Comparison of ENCODE assay signal across 19 cellular contexts in the genomic region with DNA sequence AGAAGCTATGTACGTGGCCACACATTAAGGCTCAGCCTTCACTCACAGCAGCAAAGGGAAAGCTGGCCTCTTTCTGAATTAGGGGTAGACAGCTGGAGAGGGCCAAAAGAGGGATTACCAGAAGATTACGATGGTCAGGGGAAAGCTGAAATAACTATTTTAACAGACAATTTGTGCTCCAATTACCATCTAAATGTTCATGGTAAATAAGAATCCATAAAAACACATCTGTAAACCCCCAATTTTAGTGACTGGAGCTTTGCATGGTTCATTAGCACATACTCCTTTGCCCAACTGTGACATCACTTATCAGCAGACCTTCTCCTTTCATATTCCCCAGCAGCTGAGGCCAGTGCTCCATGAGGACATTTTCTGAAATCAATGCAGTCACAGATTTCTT.
"Had no signal": no experiment of that assay in that cellular context is flagged by ENCODE, and none has a peak within 500 bp of the region (broad histone marks: within the 10 kb centered on the region; RNA-seq: fewer than 3 reads in every experiment).

No MANE protein-coding gene starts in this region.

- H3K27me3 ChIP-seq: brain microvascular endothelial cell, esophagus squamous epithelium, heart left ventricle, upper lobe of right lung had no signal

- H3K4me3 ChIP-seq: coronary artery, esophagus squamous epithelium, heart left ventricle, lung, upper lobe of right lung had no signal

- H3K36me3 ChIP-seq: brain microvascular endothelial cell, esophagus squamous epithelium, heart left ventricle, upper lobe of right lung had no signal

- H3K4me1 ChIP-seq: esophagus squamous epithelium, heart left ventricle, upper lobe of right lung had no signal

- ATAC-seq: left colon; natural killer cell; stimulated activated naive CD8-positive, alpha-beta T cell treated with anti-CD3 and anti-CD28 coated beads, Interleukin-15, Interleukin-2, amounts not matched to agents 100 U/mL and 50 U/mL, for 24 hours; T-helper 17 cell; upper lobe of right lung had no signal

- DNase-seq: activated CD4-positive, alpha-beta memory T cell treated with anti-CD3 and anti-CD28 coated beads for 36 hours; activated CD4-positive, alpha-beta T cell treated with anti-CD3 and anti-CD28 coated beads for 48 hours; activated CD4-positive, CD25-positive, alpha-beta regulatory T cell; activated gamma-delta T cell; activated naive CD4-positive, alpha-beta T cell treated with anti-CD3 and anti-CD28 coated beads, Interleukin-2, amount 50 U/mL, for 16 hours; aorta; cerebellar nuclear complex; esophagus squamous epithelium; left colon; natural killer cell; stimulated activated CD4-positive, alpha-beta T cell treated with anti-CD3 and anti-CD28 coated beads, Interleukin-4, amount 100 ng/mL, for 4 hours; stimulated activated naive CD8-positive, alpha-beta T cell treated with anti-CD3 and anti-CD28 coated beads, Interleukin-15, Interleukin-2, amounts not matched to agents 100 U/mL and 50 U/mL, for 24 hours; SW 1271; T-helper 17 cell; upper lobe of right lung had no signal

- H3K9me3 ChIP-seq: esophagus squamous epithelium, heart left ventricle, upper lobe of right lung had no signal

- H3K27ac ChIP-seq: brain microvascular endothelial cell, coronary artery, esophagus squamous epithelium, upper lobe of right lung had no signal
